ENCODE assay signal across 1 cellular context in the genomic region with DNA sequence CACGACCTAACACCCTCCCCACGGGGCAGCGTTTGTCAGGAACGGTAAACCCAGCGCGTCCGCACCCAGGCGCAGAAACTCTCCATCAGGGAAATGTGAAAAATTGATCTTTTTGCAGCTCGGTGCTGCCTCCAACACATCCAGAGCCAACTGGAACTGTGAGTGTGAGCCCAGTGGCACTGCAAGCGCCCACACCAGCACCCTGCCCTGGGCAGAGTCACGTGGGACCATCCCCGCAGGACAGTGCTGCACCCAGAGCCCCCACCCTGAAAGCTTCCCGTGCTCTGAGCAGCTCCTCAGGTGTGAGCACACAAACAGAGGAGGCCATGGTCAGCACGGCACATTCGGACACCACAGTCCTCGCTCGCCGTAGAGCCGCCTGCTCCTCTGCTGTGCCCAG.
TF ChIP-seq lines count a peak whose summit lies in the region.

No MANE protein-coding gene starts in this region.

TF ChIP-seq in K562, 482 proteins besides CTCF, POLR2A, EP300 and RAD21 (continued from another document):
- TF ChIP-seq, protein P1, sequence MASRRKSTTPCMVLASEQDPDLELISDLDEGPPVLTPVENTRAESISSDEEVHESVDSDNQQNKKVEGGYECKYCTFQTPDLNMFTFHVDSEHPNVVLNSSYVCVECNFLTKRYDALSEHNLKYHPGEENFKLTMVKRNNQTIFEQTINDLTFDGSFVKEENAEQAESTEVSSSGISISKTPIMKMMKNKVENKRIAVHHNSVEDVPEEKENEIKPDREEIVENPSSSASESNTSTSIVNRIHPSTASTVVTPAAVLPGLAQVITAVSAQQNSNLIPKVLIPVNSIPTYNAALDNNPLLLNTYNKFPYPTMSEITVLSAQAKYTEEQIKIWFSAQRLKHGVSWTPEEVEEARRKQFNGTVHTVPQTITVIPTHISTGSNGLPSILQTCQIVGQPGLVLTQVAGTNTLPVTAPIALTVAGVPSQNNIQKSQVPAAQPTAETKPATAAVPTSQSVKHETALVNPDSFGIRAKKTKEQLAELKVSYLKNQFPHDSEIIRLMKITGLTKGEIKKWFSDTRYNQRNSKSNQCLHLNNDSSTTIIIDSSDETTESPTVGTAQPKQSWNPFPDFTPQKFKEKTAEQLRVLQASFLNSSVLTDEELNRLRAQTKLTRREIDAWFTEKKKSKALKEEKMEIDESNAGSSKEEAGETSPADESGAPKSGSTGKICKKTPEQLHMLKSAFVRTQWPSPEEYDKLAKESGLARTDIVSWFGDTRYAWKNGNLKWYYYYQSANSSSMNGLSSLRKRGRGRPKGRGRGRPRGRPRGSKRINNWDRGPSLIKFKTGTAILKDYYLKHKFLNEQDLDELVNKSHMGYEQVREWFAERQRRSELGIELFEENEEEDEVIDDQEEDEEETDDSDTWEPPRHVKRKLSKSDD (conservative IDR thresholded peaks at IDR 0.05; ENCODE audit: low read length), result no peak
TF ChIP-seq in K562: peak in this region for 1.
